In the genomic region with DNA sequence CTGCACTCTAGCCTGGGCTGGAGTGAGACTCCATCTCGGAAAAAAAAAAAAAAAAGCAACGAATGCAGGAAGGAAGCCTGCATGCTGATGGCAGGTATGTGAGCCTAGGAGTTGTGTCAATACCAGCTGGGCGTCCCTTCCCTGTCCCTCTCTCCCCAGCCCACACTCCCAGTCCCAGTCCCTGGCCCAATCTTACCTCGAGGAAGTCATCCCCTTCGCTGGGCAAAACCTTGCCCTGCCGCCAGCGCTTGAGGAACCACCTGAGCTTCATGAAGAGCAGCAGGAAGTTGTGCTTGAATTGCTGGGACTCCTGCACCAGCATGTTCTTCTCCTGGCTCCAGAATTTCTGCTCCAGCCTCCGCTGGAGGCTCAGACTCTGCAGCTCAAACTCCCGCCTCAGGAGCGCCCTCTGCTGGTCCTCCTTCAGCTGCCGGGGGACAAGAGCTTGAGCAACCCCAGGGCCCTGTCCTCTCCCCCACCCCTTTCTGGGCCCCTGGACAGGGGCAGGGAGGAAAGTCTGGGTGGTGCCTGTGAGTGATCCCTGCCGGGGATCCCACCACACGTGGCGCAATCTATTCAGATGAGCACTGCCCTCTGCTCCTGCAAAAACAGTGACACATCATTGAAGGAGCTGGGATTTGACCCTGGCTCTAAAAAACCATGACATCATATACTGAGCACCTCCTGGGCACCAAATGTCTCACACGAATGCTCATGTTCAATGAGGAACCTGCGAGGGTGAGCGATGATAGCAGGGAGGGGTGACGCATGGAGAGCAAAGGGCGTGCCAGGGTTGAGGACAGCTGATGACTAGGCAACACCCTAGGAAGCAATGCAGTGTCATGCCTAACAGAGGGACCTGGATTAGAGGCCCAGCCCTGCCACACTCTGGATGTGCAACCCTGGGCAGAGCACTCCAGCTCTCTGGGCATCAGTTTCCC, we compare ENCODE assay signal across 8 cellular contexts. TPM values are rescaled to one million over a fixed set of nuclear protein-coding genes. Genes with fewer than 3 reads are reported as not detected.
DNase-seq lines count a peak whose midpoint lies in the region; ATAC-seq, FAIRE-seq and TF ChIP-seq lines count a peak whose summit lies in the region.

No MANE protein-coding gene starts in this region.

- peaks cover 5% of the 10 kb centered on the region for H3K36me3 Mint-ChIP-seq in activated CD4-positive, alpha-beta T cell treated with anti-CD3 and anti-CD28 coated beads, Interleukin-2, amount 10 ng/mL, durations not matched to agents 24 days and 14 days (ENCODE audit: low read depth)

- H3F3A ChIP-seq in MM.1S (ENCODE audit: insufficient read depth, low read length), result no peaks in the 10 kb centered on the region

- H3K36me3 ChIP-seq in MM.1S (replicated peaks; ENCODE audit: insufficient read depth, low read length), result no peaks in the 10 kb centered on the region
- peaks cover 49 to 83% of the 10 kb centered on the region in 2 experiments for H3K36me3 ChIP-seq in mesenchymal stem cell (ENCODE audit: control insufficient read depth in 1 of 2, insufficient read depth in 2 of 2, low read depth in 1 of 2, low read length in 2 of 2)

- no peak overlapping the region for H2BK120ac ChIP-seq in mesenchymal stem cell (ENCODE audit: low read depth, low read length)

- no peak overlapping the region for H3K18ac ChIP-seq in mesenchymal stem cell (ENCODE audit: low read depth in 1 of 2, low read length in 2 of 2)

- no peak overlapping the region for H2BK5ac ChIP-seq in mesenchymal stem cell (ENCODE audit: low read depth, low read length, poor library complexity, severe bottlenecking)

- H4K8ac ChIP-seq in mesenchymal stem cell (ENCODE audit: low read length), result no peak overlapping the region

- H3K14ac ChIP-seq in mesenchymal stem cell (ENCODE audit: low read length in 2 of 2), result no peak overlapping the region

- no peak overlapping the region for H3K4ac ChIP-seq in mesenchymal stem cell (ENCODE audit: low read depth in 1 of 2, low read length in 2 of 2)

- H3K27ac ChIP-seq in MM.1S (ENCODE audit: low read length), result no peak overlapping the region
- peak overlapping the region; percentile 45 for H3K27ac ChIP-seq in mesenchymal stem cell (ENCODE audit: low read length, poor library complexity, severe bottlenecking)

- peak; percentile 98 for DNase-seq in ELR (ENCODE audit: low read depth)
- DNase-seq in MM.1S, result peak; percentile 46
- DNase-seq in activated CD4-positive, alpha-beta T cell treated with anti-CD3 and anti-CD28 coated beads, Interleukin-2, amount 10 ng/mL, durations not matched to agents 24 days and 14 days, result peak; percentile 92
- peak; percentile 37 to 70 for DNase-seq in dermis microvascular lymphatic vessel endothelial cell (ENCODE audit: low read depth in 2 of 2)
- peak; percentile 79 for DNase-seq in mesenchymal stem cell
- peak; percentile 15 to 64 for DNase-seq in stimulated activated CD8-positive, alpha-beta memory T cell treated with anti-CD3 and anti-CD28 coated beads, Interleukin-4, amount 100 ng/mL, for 4 hours (ENCODE audit: low read depth in 2 of 2, low spot score in 1 of 2)
- DNase-seq in frontal cortex (ENCODE audit: low spot score in 2 of 2), result no peak

- H3K4me1 ChIP-seq in MM.1S (ENCODE audit: low read length), result no peaks in the 10 kb centered on the region
- peaks cover 11% of the 10 kb centered on the region for H3K4me1 ChIP-seq in mesenchymal stem cell (ENCODE audit: control insufficient read depth, insufficient read depth, low read depth, low read length)

- H3K4me3 Mint-ChIP-seq in activated CD4-positive, alpha-beta T cell treated with anti-CD3 and anti-CD28 coated beads, Interleukin-2, amount 10 ng/mL, durations not matched to agents 24 days and 14 days, result no peak overlapping the region

- H4K91ac ChIP-seq in mesenchymal stem cell (ENCODE audit: low read length), result peak overlapping the region; percentile 4

- intact Hi-C loops in activated CD4-positive, alpha-beta T cell treated with anti-CD3 and anti-CD28 coated beads, Interleukin-2, amount 10 ng/mL, durations not matched to agents 24 days and 14 days (cut with micrococcal nuclease), result loop anchor here (10.0 kb wide), 1 partner anchor 46 kb away; no protein-coding TSS in a partner anchor

- no peak overlapping the region for H2AFZ ChIP-seq in MM.1S (ENCODE audit: low read length)
- no peak overlapping the region for H2AFZ ChIP-seq in mesenchymal stem cell (ENCODE audit: low read depth, low read length)

- TF ChIP-seq CTCF in MM.1S (IDR thresholded peaks at IDR 0.05; ENCODE audit: low read length), result peak; percentile 93

- no peak for FAIRE-seq in frontal cortex (lab: Jason Lieb, UNC)

- 69% methylated on average over 18 of the region's 19 CpGs for WGBS in mesenchymal stem cell

- no peak overlapping the region for H3K9ac ChIP-seq in MM.1S (ENCODE audit: low read length)
- H3K9ac ChIP-seq in mesenchymal stem cell (ENCODE audit: low read length), result peak overlapping the region; percentile 60

- ATAC-seq in GM18870 (IDR thresholded peaks at IDR 0.05; ENCODE audit: unreplicated experiment), result no peak

- peaks cover 4% of the 10 kb centered on the region for H3K4me1 Mint-ChIP-seq in activated CD4-positive, alpha-beta T cell treated with anti-CD3 and anti-CD28 coated beads, Interleukin-2, amount 10 ng/mL, durations not matched to agents 24 days and 14 days

- H3K27ac Mint-ChIP-seq in activated CD4-positive, alpha-beta T cell treated with anti-CD3 and anti-CD28 coated beads, Interleukin-2, amount 10 ng/mL, durations not matched to agents 24 days and 14 days, result peak overlapping the region; percentile 11

- H4K20me1 ChIP-seq in MM.1S (ENCODE audit: insufficient read depth, low read length), result no peaks in the 10 kb centered on the region

- H3K4me2 ChIP-seq in MM.1S (ENCODE audit: low read depth, low read length) (no peak overlapping the region), mesenchymal stem cell (ENCODE audit: low read length, poor library complexity, severe bottlenecking) (no peak overlapping the region)

- no peaks in the 10 kb centered on the region for H3K27me3 Mint-ChIP-seq in activated CD4-positive, alpha-beta T cell treated with anti-CD3 and anti-CD28 coated beads, Interleukin-2, amount 10 ng/mL, durations not matched to agents 24 days and 14 days

- peaks cover 24% of the 10 kb centered on the region for H3K79me1 ChIP-seq in mesenchymal stem cell (replicated peaks; ENCODE audit: low read length, poor library complexity, severe bottlenecking)

- no peaks in the 10 kb centered on the region for H3K27me3 ChIP-seq in MM.1S (replicated peaks; ENCODE audit: insufficient read depth, low read length)
- H3K27me3 ChIP-seq in mesenchymal stem cell (ENCODE audit: control insufficient read depth in 1 of 2, insufficient read depth in 1 of 2, low read length in 2 of 2), result no peaks in the 10 kb centered on the region

- H3K9me3 Mint-ChIP-seq in activated CD4-positive, alpha-beta T cell treated with anti-CD3 and anti-CD28 coated beads, Interleukin-2, amount 10 ng/mL, durations not matched to agents 24 days and 14 days, result no peaks in the 10 kb centered on the region

- no peak overlapping the region for H3K23ac ChIP-seq in mesenchymal stem cell (ENCODE audit: low read length in 2 of 2)

- H3K4me3 ChIP-seq in MM.1S (ENCODE audit: low read length), result no peak overlapping the region
- no peak overlapping the region for H3K4me3 ChIP-seq in mesenchymal stem cell (ENCODE audit: insufficient read depth in 1 of 2, low read depth in 1 of 2, low read length in 2 of 2)

- no peaks in the 10 kb centered on the region for H3K9me3 ChIP-seq in MM.1S (replicated peaks; ENCODE audit: insufficient read depth, low read length)
- H3K9me3 ChIP-seq in mesenchymal stem cell (ENCODE audit: control insufficient read depth, low read length), result no peaks in the 10 kb centered on the region

- no peak overlapping the region for H2BK15ac ChIP-seq in mesenchymal stem cell (ENCODE audit: low read depth, poor library complexity, severe bottlenecking)

- no peaks in the 10 kb centered on the region for H3K9me2 ChIP-seq in MM.1S (replicated peaks; ENCODE audit: insufficient read depth, low read length)

- no peaks in the 10 kb centered on the region for H3K79me2 ChIP-seq in MM.1S (ENCODE audit: low read length)

- H2BK12ac ChIP-seq in mesenchymal stem cell (ENCODE audit: low read length in 2 of 2), result no peak overlapping the region

- no peak overlapping the region for H2AK5ac ChIP-seq in mesenchymal stem cell (ENCODE audit: low read length, severe bottlenecking)

RNA-seq across cellular contexts. Expression of a gene that starts 35.0 kb away (rescaled TPM):
- total RNA-seq in activated CD4-positive, alpha-beta T cell treated with anti-CD3 and anti-CD28 coated beads, Interleukin-2, amount 10 ng/mL, durations not matched to agents 24 days and 14 days, result 23.8 and 24.5 TPM in 2 replicates
- 16.4 and 18.7 TPM in 2 replicates for total RNA-seq in dermis microvascular lymphatic vessel endothelial cell
- 7.9 TPM for polyA plus RNA-seq in mesenchymal stem cell (2013, experiment 1 of 2)
- polyA plus RNA-seq in mesenchymal stem cell (2013, experiment 2 of 2), result 8.4 TPM
- 5.3 TPM for total RNA-seq in frontal cortex

Comparison
In these comparisons a context has a peak if more than half of its experiments do, and no peak if none do; other contexts are left out.
1. DNase-seq: peak in ELR (single experiment), MM.1S (single experiment), activated CD4-positive, alpha-beta T cell treated with anti-CD3 and anti-CD28 coated beads, Interleukin-2, amount 10 ng/mL, durations not matched to agents 24 days and 14 days (single experiment), dermis microvascular lymphatic vessel endothelial cell (2 of 2), mesenchymal stem cell (single experiment) and stimulated activated CD8-positive, alpha-beta memory T cell treated with anti-CD3 and anti-CD28 coated beads, Interleukin-4, amount 100 ng/mL, for 4 hours (2 of 2); none in frontal cortex (0 of 2).